Comparison of ENCODE assay signal across 30 cellular contexts in genomic region chr15:50783895-50784294, GRCh38.
"Had no signal": no experiment of that assay in that cellular context is flagged by ENCODE, and none has a peak within 500 bp of the region (broad histone marks: within the 10 kb centered on the region; RNA-seq: fewer than 3 reads in every experiment).

No MANE protein-coding gene starts in this region.

- ATAC-seq: activated CD4-positive, alpha-beta T cell treated with anti-CD3 and anti-CD28 coated beads for 36 hours; activated CD8-positive, alpha-beta memory T cell treated with anti-CD3 and anti-CD28 coated beads, Interleukin-2, amount 10 ng/mL, durations not matched to agents 7 days and 5 days; activated CD8-positive, alpha-beta T cell treated with anti-CD3 and anti-CD28 coated beads, Interleukin-2, amount 10 ng/mL, durations not matched to agents 7 days and 5 days had no signal

- H3K4me1 ChIP-seq: esophagus squamous epithelium had no signal

- H3K27me3 ChIP-seq: brain microvascular endothelial cell, esophagus squamous epithelium had no signal

- H3K27ac ChIP-seq: brain microvascular endothelial cell, epithelial cell of prostate, esophagus squamous epithelium had no signal

- DNase-seq: activated CD4-positive, alpha-beta memory T cell treated with anti-CD3 and anti-CD28 coated beads for 36 hours; activated CD4-positive, alpha-beta T cell treated with anti-CD3 and anti-CD28 coated beads for 36 hours; activated CD4-positive, alpha-beta T cell treated with anti-CD3 and anti-CD28 coated beads, Interleukin-2, amount 10 ng/mL, durations not matched to agents 24 days and 14 days; activated CD4-positive, CD25-positive, alpha-beta regulatory T cell; activated CD4-positive, CD25-positive, alpha-beta regulatory T cell treated with anti-CD3 and anti-CD28 coated beads, Interleukin-2, amount 50 U/mL, for 72 hours; activated CD8-positive, alpha-beta memory T cell treated with anti-CD3 and anti-CD28 coated beads, Interleukin-2, amount 10 ng/mL, durations not matched to agents 7 days and 5 days; activated CD8-positive, alpha-beta memory T cell treated with anti-CD3 and anti-CD28 coated beads, Interleukin-2, amount 50 U/mL, for 4 hours; activated CD8-positive, alpha-beta T cell treated with anti-CD3 and anti-CD28 coated beads, Interleukin-2, amount 10 ng/mL, durations not matched to agents 7 days and 5 days; activated gamma-delta T cell; activated naive CD4-positive, alpha-beta T cell; activated naive CD4-positive, alpha-beta T cell treated with anti-CD3 and anti-CD28 coated beads, Interleukin-2, amount 10 ng/mL, durations not matched to agents 7 days and 5 days; activated T-cell treated with anti-CD3 and anti-CD28 coated beads, Interleukin-2, amount 50 U/mL, for 1 hour; activated T-cell treated with anti-CD3 and anti-CD28 coated beads, Interleukin-2, amount 50 U/mL, for 48 hours; amniotic stem cell; anterior cingulate cortex; brain microvascular endothelial cell; caudate nucleus; cortex of kidney; dermis blood vessel endothelial cell; effector CD8-positive, alpha-beta T cell; esophagus squamous epithelium; foreskin melanocyte; head of caudate nucleus; T-helper 2 cell had no signal

- FAIRE-seq: astrocyte, bronchial epithelial cell, colon, endometrium, endothelial cell of umbilical vein had no signal

- H3K36me3 ChIP-seq: brain microvascular endothelial cell, esophagus squamous epithelium had no signal

- H3K4me3 ChIP-seq: esophagus squamous epithelium had no signal

- H3K9me3 ChIP-seq: esophagus squamous epithelium had no signal
